3 cellular contexts compared by ENCODE assay signal in the genomic region with DNA sequence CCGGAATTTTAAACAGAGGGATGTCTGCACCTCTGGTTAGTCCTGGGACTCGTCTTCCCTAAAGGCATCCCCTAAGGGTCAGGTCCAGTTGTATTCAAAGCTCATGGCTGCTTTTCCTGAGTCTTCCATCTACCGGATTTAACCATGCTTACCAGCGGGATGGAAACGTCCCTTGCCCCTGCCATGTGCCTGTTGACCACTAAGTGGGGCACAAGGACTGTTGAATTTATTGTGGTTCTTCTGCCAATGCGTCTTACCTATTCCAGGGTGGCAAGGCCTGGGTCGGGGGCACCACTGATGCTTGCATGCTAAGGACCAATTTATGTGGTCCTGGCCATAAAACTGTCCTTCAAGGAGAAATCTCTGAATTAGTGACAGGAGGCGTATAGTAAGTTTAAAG.
TF ChIP-seq lines count a peak whose summit lies in the region.

No MANE protein-coding gene starts in this region.

TF ChIP-seq in SK-N-SH, 30 proteins besides CTCF, POLR2A, EP300 and RAD21:
- TF ChIP-seq SMC3 (IDR thresholded peaks at IDR 0.05; ENCODE audit: low read depth, low read length) = peak; percentile 22; the same call in 1 of the 2 replicates
- TF ChIP-seq YY1 (IDR thresholded peaks at IDR 0.05; ENCODE audit: low read depth) = no peak
- TF ChIP-seq, protein P1, sequence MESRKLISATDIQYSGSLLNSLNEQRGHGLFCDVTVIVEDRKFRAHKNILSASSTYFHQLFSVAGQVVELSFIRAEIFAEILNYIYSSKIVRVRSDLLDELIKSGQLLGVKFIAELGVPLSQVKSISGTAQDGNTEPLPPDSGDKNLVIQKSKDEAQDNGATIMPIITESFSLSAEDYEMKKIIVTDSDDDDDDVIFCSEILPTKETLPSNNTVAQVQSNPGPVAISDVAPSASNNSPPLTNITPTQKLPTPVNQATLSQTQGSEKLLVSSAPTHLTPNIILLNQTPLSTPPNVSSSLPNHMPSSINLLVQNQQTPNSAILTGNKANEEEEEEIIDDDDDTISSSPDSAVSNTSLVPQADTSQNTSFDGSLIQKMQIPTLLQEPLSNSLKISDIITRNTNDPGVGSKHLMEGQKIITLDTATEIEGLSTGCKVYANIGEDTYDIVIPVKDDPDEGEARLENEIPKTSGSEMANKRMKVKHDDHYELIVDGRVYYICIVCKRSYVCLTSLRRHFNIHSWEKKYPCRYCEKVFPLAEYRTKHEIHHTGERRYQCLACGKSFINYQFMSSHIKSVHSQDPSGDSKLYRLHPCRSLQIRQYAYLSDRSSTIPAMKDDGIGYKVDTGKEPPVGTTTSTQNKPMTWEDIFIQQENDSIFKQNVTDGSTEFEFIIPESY (IDR thresholded peaks at IDR 0.05; ENCODE audit: borderline replicate concordance, low read depth) = no peak

TF ChIP-seq in SK-N-SH treated with all-trans-retinoic acid at 6 μM for 48 hours, 23 proteins besides CTCF, POLR2A, EP300 and RAD21:
- TF ChIP-seq, protein P2, sequence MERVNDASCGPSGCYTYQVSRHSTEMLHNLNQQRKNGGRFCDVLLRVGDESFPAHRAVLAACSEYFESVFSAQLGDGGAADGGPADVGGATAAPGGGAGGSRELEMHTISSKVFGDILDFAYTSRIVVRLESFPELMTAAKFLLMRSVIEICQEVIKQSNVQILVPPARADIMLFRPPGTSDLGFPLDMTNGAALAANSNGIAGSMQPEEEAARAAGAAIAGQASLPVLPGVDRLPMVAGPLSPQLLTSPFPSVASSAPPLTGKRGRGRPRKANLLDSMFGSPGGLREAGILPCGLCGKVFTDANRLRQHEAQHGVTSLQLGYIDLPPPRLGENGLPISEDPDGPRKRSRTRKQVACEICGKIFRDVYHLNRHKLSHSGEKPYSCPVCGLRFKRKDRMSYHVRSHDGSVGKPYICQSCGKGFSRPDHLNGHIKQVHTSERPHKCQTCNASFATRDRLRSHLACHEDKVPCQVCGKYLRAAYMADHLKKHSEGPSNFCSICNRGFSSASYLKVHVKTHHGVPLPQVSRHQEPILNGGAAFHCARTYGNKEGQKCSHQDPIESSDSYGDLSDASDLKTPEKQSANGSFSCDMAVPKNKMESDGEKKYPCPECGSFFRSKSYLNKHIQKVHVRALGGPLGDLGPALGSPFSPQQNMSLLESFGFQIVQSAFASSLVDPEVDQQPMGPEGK (CRISPR knock-in tag; IDR thresholded peaks at IDR 0.05; ENCODE audit: borderline replicate concordance) = no peak
- TF ChIP-seq, protein P3, sequence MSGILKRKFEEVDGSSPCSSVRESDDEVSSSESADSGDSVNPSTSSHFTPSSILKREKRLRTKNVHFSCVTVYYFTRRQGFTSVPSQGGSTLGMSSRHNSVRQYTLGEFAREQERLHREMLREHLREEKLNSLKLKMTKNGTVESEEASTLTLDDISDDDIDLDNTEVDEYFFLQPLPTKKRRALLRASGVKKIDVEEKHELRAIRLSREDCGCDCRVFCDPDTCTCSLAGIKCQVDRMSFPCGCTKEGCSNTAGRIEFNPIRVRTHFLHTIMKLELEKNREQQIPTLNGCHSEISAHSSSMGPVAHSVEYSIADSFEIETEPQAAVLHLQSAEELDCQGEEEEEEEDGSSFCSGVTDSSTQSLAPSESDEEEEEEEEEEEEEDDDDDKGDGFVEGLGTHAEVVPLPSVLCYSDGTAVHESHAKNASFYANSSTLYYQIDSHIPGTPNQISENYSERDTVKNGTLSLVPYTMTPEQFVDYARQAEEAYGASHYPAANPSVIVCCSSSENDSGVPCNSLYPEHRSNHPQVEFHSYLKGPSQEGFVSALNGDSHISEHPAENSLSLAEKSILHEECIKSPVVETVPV (CRISPR knock-in tag; IDR thresholded peaks at IDR 0.05) = no peak
- TF ChIP-seq, protein P4, sequence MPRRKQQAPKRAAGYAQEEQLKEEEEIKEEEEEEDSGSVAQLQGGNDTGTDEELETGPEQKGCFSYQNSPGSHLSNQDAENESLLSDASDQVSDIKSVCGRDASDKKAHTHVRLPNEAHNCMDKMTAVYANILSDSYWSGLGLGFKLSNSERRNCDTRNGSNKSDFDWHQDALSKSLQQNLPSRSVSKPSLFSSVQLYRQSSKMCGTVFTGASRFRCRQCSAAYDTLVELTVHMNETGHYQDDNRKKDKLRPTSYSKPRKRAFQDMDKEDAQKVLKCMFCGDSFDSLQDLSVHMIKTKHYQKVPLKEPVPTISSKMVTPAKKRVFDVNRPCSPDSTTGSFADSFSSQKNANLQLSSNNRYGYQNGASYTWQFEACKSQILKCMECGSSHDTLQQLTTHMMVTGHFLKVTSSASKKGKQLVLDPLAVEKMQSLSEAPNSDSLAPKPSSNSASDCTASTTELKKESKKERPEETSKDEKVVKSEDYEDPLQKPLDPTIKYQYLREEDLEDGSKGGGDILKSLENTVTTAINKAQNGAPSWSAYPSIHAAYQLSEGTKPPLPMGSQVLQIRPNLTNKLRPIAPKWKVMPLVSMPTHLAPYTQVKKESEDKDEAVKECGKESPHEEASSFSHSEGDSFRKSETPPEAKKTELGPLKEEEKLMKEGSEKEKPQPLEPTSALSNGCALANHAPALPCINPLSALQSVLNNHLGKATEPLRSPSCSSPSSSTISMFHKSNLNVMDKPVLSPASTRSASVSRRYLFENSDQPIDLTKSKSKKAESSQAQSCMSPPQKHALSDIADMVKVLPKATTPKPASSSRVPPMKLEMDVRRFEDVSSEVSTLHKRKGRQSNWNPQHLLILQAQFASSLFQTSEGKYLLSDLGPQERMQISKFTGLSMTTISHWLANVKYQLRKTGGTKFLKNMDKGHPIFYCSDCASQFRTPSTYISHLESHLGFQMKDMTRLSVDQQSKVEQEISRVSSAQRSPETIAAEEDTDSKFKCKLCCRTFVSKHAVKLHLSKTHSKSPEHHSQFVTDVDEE (CRISPR knock-in tag; IDR thresholded peaks at IDR 0.05) = no peak
- TF ChIP-seq, protein P5, sequence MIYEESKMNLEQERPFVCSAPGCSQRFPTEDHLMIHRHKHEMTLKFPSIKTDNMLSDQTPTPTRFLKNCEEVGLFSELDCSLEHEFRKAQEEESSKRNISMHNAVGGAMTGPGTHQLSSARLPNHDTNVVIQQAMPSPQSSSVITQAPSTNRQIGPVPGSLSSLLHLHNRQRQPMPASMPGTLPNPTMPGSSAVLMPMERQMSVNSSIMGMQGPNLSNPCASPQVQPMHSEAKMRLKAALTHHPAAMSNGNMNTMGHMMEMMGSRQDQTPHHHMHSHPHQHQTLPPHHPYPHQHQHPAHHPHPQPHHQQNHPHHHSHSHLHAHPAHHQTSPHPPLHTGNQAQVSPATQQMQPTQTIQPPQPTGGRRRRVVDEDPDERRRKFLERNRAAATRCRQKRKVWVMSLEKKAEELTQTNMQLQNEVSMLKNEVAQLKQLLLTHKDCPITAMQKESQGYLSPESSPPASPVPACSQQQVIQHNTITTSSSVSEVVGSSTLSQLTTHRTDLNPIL (CRISPR knock-in tag; IDR thresholded peaks at IDR 0.05; ENCODE audit: low read depth) = no peak
- TF ChIP-seq ZC3H10 (CRISPR knock-in tag; IDR thresholded peaks at IDR 0.05) (no peak), TOX (CRISPR knock-in tag; IDR thresholded peaks at IDR 0.05; ENCODE audit: borderline replicate concordance) (no peak), CSDC2 (CRISPR knock-in tag; IDR thresholded peaks at IDR 0.05) (no peak), GLIS3 (CRISPR knock-in tag; IDR thresholded peaks at IDR 0.05) (no peak), OSR1 (CRISPR knock-in tag; IDR thresholded peaks at IDR 0.05) (no peak), ARNTL (CRISPR knock-in tag; IDR thresholded peaks at IDR 0.05; ENCODE audit: borderline replicate concordance, low read depth) (no peak), ZFP30 (CRISPR knock-in tag; IDR thresholded peaks at IDR 0.05) (no peak), ISL1 (CRISPR knock-in tag; IDR thresholded peaks at IDR 0.05) (no peak), TCF4 (CRISPR knock-in tag; IDR thresholded peaks at IDR 0.05; ENCODE audit: borderline replicate concordance) (no peak), ZFP3 (CRISPR knock-in tag; IDR thresholded peaks at IDR 0.05) (no peak)

TF ChIP-seq in GM12878, 131 proteins besides CTCF, POLR2A, EP300 and RAD21:
- peak; percentile 19; the same call in 1 of the 2 replicates for TF ChIP-seq SMC3 (IDR thresholded peaks at IDR 0.05; ENCODE audit: borderline replicate concordance, low read length)
- TF ChIP-seq JUNB (IDR thresholded peaks at IDR 0.05) = no peak
- TF ChIP-seq, protein P6, sequence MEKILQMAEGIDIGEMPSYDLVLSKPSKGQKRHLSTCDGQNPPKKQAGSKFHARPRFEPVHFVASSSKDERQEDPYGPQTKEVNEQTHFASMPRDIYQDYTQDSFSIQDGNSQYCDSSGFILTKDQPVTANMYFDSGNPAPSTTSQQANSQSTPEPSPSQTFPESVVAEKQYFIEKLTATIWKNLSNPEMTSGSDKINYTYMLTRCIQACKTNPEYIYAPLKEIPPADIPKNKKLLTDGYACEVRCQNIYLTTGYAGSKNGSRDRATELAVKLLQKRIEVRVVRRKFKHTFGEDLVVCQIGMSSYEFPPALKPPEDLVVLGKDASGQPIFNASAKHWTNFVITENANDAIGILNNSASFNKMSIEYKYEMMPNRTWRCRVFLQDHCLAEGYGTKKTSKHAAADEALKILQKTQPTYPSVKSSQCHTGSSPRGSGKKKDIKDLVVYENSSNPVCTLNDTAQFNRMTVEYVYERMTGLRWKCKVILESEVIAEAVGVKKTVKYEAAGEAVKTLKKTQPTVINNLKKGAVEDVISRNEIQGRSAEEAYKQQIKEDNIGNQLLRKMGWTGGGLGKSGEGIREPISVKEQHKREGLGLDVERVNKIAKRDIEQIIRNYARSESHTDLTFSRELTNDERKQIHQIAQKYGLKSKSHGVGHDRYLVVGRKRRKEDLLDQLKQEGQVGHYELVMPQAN (conservative IDR thresholded peaks at IDR 0.05) = no peak
TF ChIP-seq in GM12878: peak in this region for 1.
